ENCODE assay signal across 24 cellular contexts in the genomic region with DNA sequence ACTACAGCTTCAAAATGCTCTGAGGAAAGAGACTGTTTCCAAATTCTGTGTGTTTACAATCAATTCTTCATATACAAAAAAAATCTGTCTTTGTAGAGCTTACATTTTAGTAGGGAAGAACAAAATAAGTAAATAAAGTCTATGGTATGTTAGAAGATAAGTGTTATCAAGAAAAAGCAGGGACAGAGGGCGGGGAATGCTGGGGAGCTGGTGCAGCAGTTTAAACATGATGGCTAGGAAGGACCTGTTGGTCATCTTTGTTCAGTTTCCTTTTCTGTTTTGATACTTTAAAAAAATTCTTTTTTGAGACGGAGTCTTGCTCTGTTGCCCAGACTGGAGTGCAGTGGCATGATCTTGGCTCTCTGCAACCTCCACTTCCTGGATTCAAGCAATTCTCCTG. TPM values are rescaled to one million over a fixed set of nuclear protein-coding genes. Genes with fewer than 3 reads are reported as not detected.
"Had no signal": no experiment of that assay in that cellular context is flagged by ENCODE, and none has a peak within 500 bp of the region (broad histone marks: within the 10 kb centered on the region; RNA-seq: fewer than 3 reads in every experiment).

No MANE protein-coding gene starts in this region.

- DNase-seq: Karpas-422, KG1, MG63, NCI-H1092, NCI-H1105 treated with DMSO at 0.1 percent for 48 hours, NCI-H1417 treated with DMSO at 0.1 percent for 48 hours, NCI-H146, NCI-H1694 treated with DMSO at 0.1 percent for 48 hours, NCI-H2029, NCI-H2081 treated with DMSO at 0.1 percent for 48 hours, NCI-H2171, NCI-H226, NCI-H446, NCI-H510A, NCI-H524 treated with DMSO at 0.1 percent for 48 hours, NCI-H69, NCI-H774, PC-3, SHP77 treated with DMSO at 0.1 percent for 48 hours, SJCRH30 had no signal

- ATAC-seq: Panc1, PC-3, Right ventricle myocardium inferior, SK-N-SH treated with all-trans-retinoic acid at 6 μM for 48 hours had no signal

RNA-seq across cellular contexts. Expression of gene TTC36, which starts 19.9 kb away (rescaled TPM):
- total RNA-seq: HT-29 had no signal
